ENCODE assay signal across 8 cellular contexts in genomic region chr5:61334224-61335196, GRCh38. TPM values are rescaled to one million over a fixed set of nuclear protein-coding genes. Genes with fewer than 3 reads are reported as not detected.
DNase-seq lines count a peak whose midpoint lies in the region; FAIRE-seq and TF ChIP-seq lines count a peak whose summit lies in the region.

No MANE protein-coding gene starts in this region.

- peak overlapping the region; percentile 93 for H3K4me2 ChIP-seq in astrocyte (ENCODE audit: low read length)

- peak overlapping the region; percentile 83 for H3K27ac ChIP-seq in astrocyte (ENCODE audit: low read depth, low read length)

- H3K36me3 ChIP-seq in astrocyte (ENCODE audit: insufficient read depth, low read length): no peaks in the 10 kb centered on the region

- peaks cover 63% of the 10 kb centered on the region for H4K20me1 ChIP-seq in astrocyte (ENCODE audit: insufficient read depth, low read length)

- no peak for FAIRE-seq in astrocyte (lab: Jason Lieb, UNC)

- CTCF ChIA-PET in activated naive CD4-positive, alpha-beta T cell treated with anti-CD3 and anti-CD28 coated beads, Interleukin-2, amount 10 ng/mL, durations not matched to agents 7 days and 5 days (lab: Charles Lee): interaction anchor here (2.0 kb wide), 1 partner anchor 323 kb away, joined by 4 read pairs; no protein-coding TSS in a partner anchor

- H3K4me3 Mint-ChIP-seq in activated naive CD4-positive, alpha-beta T cell treated with anti-CD3 and anti-CD28 coated beads, Interleukin-2, amount 10 ng/mL, durations not matched to agents 7 days and 5 days: peak overlapping the region; percentile 73
- peak overlapping the region; percentile 92 for H3K4me3 Mint-ChIP-seq in astrocyte (ENCODE audit: unreplicated experiment)

- H3K4me3 ChIP-seq in astrocyte (ENCODE audit: insufficient read depth, low read depth, low read length): peak overlapping the region; percentile 85

- H3K27me3 ChIP-seq in astrocyte (ENCODE audit: insufficient read depth, low read length): no peaks in the 10 kb centered on the region

- TF ChIP-seq CTCF in astrocyte (IDR thresholded peaks at IDR 0.05; ENCODE audit: insufficient read depth, low read depth, low read length): no peak

- peaks cover 12% of the 10 kb centered on the region for H3K4me1 ChIP-seq in astrocyte (ENCODE audit: insufficient read depth, low read length)

- H3K4me1 Mint-ChIP-seq in activated naive CD4-positive, alpha-beta T cell treated with anti-CD3 and anti-CD28 coated beads, Interleukin-2, amount 10 ng/mL, durations not matched to agents 7 days and 5 days: peaks cover 21% of the 10 kb centered on the region
- H3K4me1 Mint-ChIP-seq in astrocyte (ENCODE audit: low read depth, unreplicated experiment): peaks cover 24% of the 10 kb centered on the region

- peaks cover 69% of the 10 kb centered on the region for H3K79me2 ChIP-seq in astrocyte (ENCODE audit: insufficient read depth, low read length)

- H2AFZ ChIP-seq in astrocyte (ENCODE audit: low read depth, low read length): no peak overlapping the region

- peaks cover 40% of the 10 kb centered on the region for H3K27me3 Mint-ChIP-seq in activated naive CD4-positive, alpha-beta T cell treated with anti-CD3 and anti-CD28 coated beads, Interleukin-2, amount 10 ng/mL, durations not matched to agents 7 days and 5 days
- H3K27me3 Mint-ChIP-seq in astrocyte (ENCODE audit: low read depth, unreplicated experiment): no peaks in the 10 kb centered on the region

- H3K9ac ChIP-seq in astrocyte (ENCODE audit: low read length): peak overlapping the region; percentile 90

- no peaks in the 10 kb centered on the region for H3K9me3 ChIP-seq in astrocyte (ENCODE audit: insufficient read depth, low read depth, low read length)

- H3K36me3 Mint-ChIP-seq in activated naive CD4-positive, alpha-beta T cell treated with anti-CD3 and anti-CD28 coated beads, Interleukin-2, amount 10 ng/mL, durations not matched to agents 7 days and 5 days: peaks cover 9% of the 10 kb centered on the region
- peaks cover 5% of the 10 kb centered on the region for H3K36me3 Mint-ChIP-seq in astrocyte (ENCODE audit: low read depth, unreplicated experiment)

- no peaks in the 10 kb centered on the region for H3K9me3 Mint-ChIP-seq in activated naive CD4-positive, alpha-beta T cell treated with anti-CD3 and anti-CD28 coated beads, Interleukin-2, amount 10 ng/mL, durations not matched to agents 7 days and 5 days
- H3K9me3 Mint-ChIP-seq in astrocyte (ENCODE audit: unreplicated experiment): no peaks in the 10 kb centered on the region

- no peak for DNase-seq in activated naive CD4-positive, alpha-beta T cell treated with anti-CD3 and anti-CD28 coated beads, Interleukin-2, amount 10 ng/mL, durations not matched to agents 7 days and 5 days
- DNase-seq in activated naive CD4-positive, alpha-beta T cell treated with anti-CD3 and anti-CD28 coated beads, Interleukin-2, amount 50 U/mL, for 16 hours: no peak
- DNase-seq in astrocyte (ENCODE audit: low read depth) (peak; percentile 86), left kidney (ENCODE audit: low read depth, low spot score) (peak; percentile 96), superior temporal gyrus (ENCODE audit: extremely low spot score) (peak; percentile 49), NCI-H510A treated with DMSO at 0.1 percent for 48 hours (lab: John Stamatoyannopoulos, UW) (no peak)
- no peak for DNase-seq in activated CD4-positive, alpha-beta T cell treated with anti-CD3 and anti-CD28 coated beads, Interleukin-2, amount 50 U/mL, for 48 hours
- DNase-seq in stimulated activated CD4-positive, alpha-beta T cell treated with anti-CD3 and anti-CD28 coated beads, Interleukin-4, amount 100 ng/mL, for 4 hours: no peak

- peak overlapping the region; percentile 22 for H3K27ac Mint-ChIP-seq in activated naive CD4-positive, alpha-beta T cell treated with anti-CD3 and anti-CD28 coated beads, Interleukin-2, amount 10 ng/mL, durations not matched to agents 7 days and 5 days
- peak overlapping the region; percentile 70 for H3K27ac Mint-ChIP-seq in astrocyte (ENCODE audit: unreplicated experiment)

RNA-seq across cellular contexts. Expression of gene ZSWIM6, which starts 2.5 kb away (rescaled TPM):
- total RNA-seq in astrocyte: 33.8 and 40.1 TPM in 2 replicates

Comparison
In these comparisons a context has a peak if more than half of its experiments do, and no peak if none do; other contexts are left out.
1. DNase-seq: peak in astrocyte (single experiment), left kidney (single experiment) and superior temporal gyrus (single experiment); none in activated naive CD4-positive, alpha-beta T cell treated with anti-CD3 and anti-CD28 coated beads, Interleukin-2, amount 10 ng/mL, durations not matched to agents 7 days and 5 days (single experiment), activated naive CD4-positive, alpha-beta T cell treated with anti-CD3 and anti-CD28 coated beads, Interleukin-2, amount 50 U/mL, for 16 hours (single experiment), activated CD4-positive, alpha-beta T cell treated with anti-CD3 and anti-CD28 coated beads, Interleukin-2, amount 50 U/mL, for 48 hours (0 of 2), stimulated activated CD4-positive, alpha-beta T cell treated with anti-CD3 and anti-CD28 coated beads, Interleukin-4, amount 100 ng/mL, for 4 hours (0 of 2) and NCI-H510A treated with DMSO at 0.1 percent for 48 hours (single experiment).